Comparison of ENCODE assay signal across 10 cellular contexts in genomic region chr10:78634389-78634815, GRCh38.
DNase-seq lines count a peak whose midpoint lies in the region; ATAC-seq and TF ChIP-seq lines count a peak whose summit lies in the region.
"Had no signal": no experiment of that assay in that cellular context is flagged by ENCODE, and none has a peak within 500 bp of the region (broad histone marks: within the 10 kb centered on the region; RNA-seq: fewer than 3 reads in every experiment).

No MANE protein-coding gene starts in this region.

- no peaks in the 10 kb centered on the region for H3K9me3 ChIP-seq in fibroblast of lung (ENCODE audit: control insufficient read depth, insufficient read depth, low read depth, low read length)
- H3K9me3 ChIP-seq in tibial nerve = no peaks in the 10 kb centered on the region

- H3K36me3 ChIP-seq in fibroblast of lung (ENCODE audit: control insufficient read depth, insufficient read depth, low read length) = no peaks in the 10 kb centered on the region
- H3K36me3 ChIP-seq in tibial nerve = no peaks in the 10 kb centered on the region

- peak; percentile 45 for ATAC-seq in GM19025 (IDR thresholded peaks at IDR 0.05; ENCODE audit: low read depth, unreplicated experiment)
- ATAC-seq: left lobe of liver had no signal

- no peak overlapping the region for H3K4me3 Mint-ChIP-seq in activated CD4-positive, alpha-beta memory T cell treated with anti-CD3 and anti-CD28 coated beads for 36 hours

- WGBS in tibial nerve, 2 donors = 56% methylated on average over 2 of the region's 2 CpGs

- no peaks in the 10 kb centered on the region for H3K79me2 ChIP-seq in fibroblast of lung (ENCODE audit: control insufficient read depth, insufficient read depth, low read length)

- no peaks in the 10 kb centered on the region for H3K9me3 Mint-ChIP-seq in activated CD4-positive, alpha-beta memory T cell treated with anti-CD3 and anti-CD28 coated beads for 36 hours

- H3K27me3 ChIP-seq in fibroblast of lung (ENCODE audit: control insufficient read depth, insufficient read depth, low read length) (peaks cover 4% of the 10 kb centered on the region), tibial nerve (no peaks in the 10 kb centered on the region)

- H3K4me3 ChIP-seq in fibroblast of lung (replicated peaks in 1 of 4; ENCODE audit: control extremely low read depth in 1 of 4, insufficient read depth in 1 of 4, low read depth in 3 of 4, low read length in 4 of 4) (no peak overlapping the region), tibial nerve (no peak overlapping the region)

- H4K20me1 ChIP-seq in fibroblast of lung (ENCODE audit: control insufficient read depth, extremely low read depth, insufficient read depth, low read length) = no peaks in the 10 kb centered on the region

- H3K36me3 Mint-ChIP-seq in activated CD4-positive, alpha-beta memory T cell treated with anti-CD3 and anti-CD28 coated beads for 36 hours = no peaks in the 10 kb centered on the region

- H3K27me3 Mint-ChIP-seq in activated CD4-positive, alpha-beta memory T cell treated with anti-CD3 and anti-CD28 coated beads for 36 hours = peaks cover 3% of the 10 kb centered on the region

- no peak overlapping the region for H2AFZ ChIP-seq in fibroblast of lung (ENCODE audit: low read length)

- POLR2A ChIA-PET in activated CD4-positive, alpha-beta memory T cell treated with anti-CD3 and anti-CD28 coated beads for 36 hours (lab: Charles Lee) = no interaction called here

- no peak overlapping the region for H3K4me2 ChIP-seq in fibroblast of lung (ENCODE audit: extremely low read depth, insufficient read depth, low read length)

- intact Hi-C loops in activated CD4-positive, alpha-beta memory T cell treated with anti-CD3 and anti-CD28 coated beads for 36 hours (cut with micrococcal nuclease) = no loop called here

- H3K27ac ChIP-seq in fibroblast of lung (ENCODE audit: insufficient read depth, low read length) (no peak overlapping the region), tibial nerve (peak overlapping the region in 1 of 4 donors; percentile 46)

- no peak for TF ChIP-seq EP300 in tibial nerve (IDR thresholded peaks at IDR 0.05)

- CTCF ChIA-PET in activated CD4-positive, alpha-beta memory T cell treated with anti-CD3 and anti-CD28 coated beads for 36 hours (lab: Charles Lee) = no interaction called here

- peaks cover 4% of the 10 kb centered on the region for H3K4me1 Mint-ChIP-seq in activated CD4-positive, alpha-beta memory T cell treated with anti-CD3 and anti-CD28 coated beads for 36 hours (ENCODE audit: low read depth)

- H3K4me1 ChIP-seq in fibroblast of lung (ENCODE audit: control insufficient read depth, extremely low read depth, insufficient read depth, low read length) (peaks cover 3% of the 10 kb centered on the region), tibial nerve (peaks cover 0 to 38% (median 0%) of the 10 kb centered on the region in 4 donors)

- no peak overlapping the region for H3K9ac ChIP-seq in fibroblast of lung (ENCODE audit: insufficient read depth, low read length)

- TF ChIP-seq CTCF in fibroblast of lung (conservative IDR thresholded peaks at IDR 0.05 in 1 of 2, IDR thresholded peaks at IDR 0.05 in 1 of 2; ENCODE audit: low read depth in 1 of 2, low read length in 2 of 2) (no peak), tibial nerve (IDR thresholded peaks at IDR 0.05) (no peak)

- no peak for TF ChIP-seq POLR2A in tibial nerve (IDR thresholded peaks at IDR 0.05)

- DNase-seq in HT1080 (ENCODE audit: low read depth) (peak; percentile 17), fibroblast of lung (ENCODE audit: low read depth in 2 of 2) (peak; percentile 39 to 81), renal cortical epithelial cell (ENCODE audit: low read depth) (peak; percentile 11), tibial nerve (ENCODE audit: low spot score in 2 of 2) (no peak), LoVo (ENCODE audit: low spot score) (no peak)
- no peak for DNase-seq in stimulated activated CD4-positive, alpha-beta T cell treated with anti-CD3 and anti-CD28 coated beads, Interleukin-15, amount 100 ng/mL, for 24 hours
- DNase-seq in activated CD4-positive, alpha-beta memory T cell treated with anti-CD3 and anti-CD28 coated beads for 36 hours = no peak
- DNase-seq: NCI-H345 had no signal

- no peak overlapping the region for H3K27ac Mint-ChIP-seq in activated CD4-positive, alpha-beta memory T cell treated with anti-CD3 and anti-CD28 coated beads for 36 hours

Comparison
In these comparisons a context has a peak if more than half of its experiments do, and no peak if none do; other contexts are left out.
1. DNase-seq: peak in HT1080 (single experiment), fibroblast of lung (2 of 2) and renal cortical epithelial cell (single experiment); none in tibial nerve (0 of 2), LoVo (single experiment), stimulated activated CD4-positive, alpha-beta T cell treated with anti-CD3 and anti-CD28 coated beads, Interleukin-15, amount 100 ng/mL, for 24 hours (single experiment) and activated CD4-positive, alpha-beta memory T cell treated with anti-CD3 and anti-CD28 coated beads for 36 hours (single experiment).